Comparison of ENCODE assay signal across 8 cellular contexts in genomic region chr2:42792583-42793313, GRCh38. TPM values are rescaled to one million over a fixed set of nuclear protein-coding genes. Genes with fewer than 3 reads are reported as not detected.
A peak's percentile ranks its signal among the peaks of the same experiment; 100 is the strongest.
DNase-seq lines count a peak whose midpoint lies in the region; ATAC-seq, FAIRE-seq and TF ChIP-seq lines count a peak whose summit lies in the region.

Gene HAAO, minus strand, starts transcription at chr2:42792583. Its CDS starts 47 bp downstream, at chr2:42792536.

- no peaks in the 10 kb centered on the region for H4K20me1 ChIP-seq in endothelial cell of umbilical vein (replicated peaks; ENCODE audit: control insufficient read depth, extremely low read depth, insufficient read depth, low read length)

- intact Hi-C loops in endothelial cell of umbilical vein (cut with micrococcal nuclease) = loop anchor here (1.0 kb wide), 1 partner anchor 298 kb away; no protein-coding TSS in a partner anchor
- intact Hi-C loops in vagina (cut with DNase I) = no loop called here

- dilution Hi-C loops in endothelial cell of umbilical vein (cut with MboI; ENCODE audit: extremely low pct_ligation_motif_present, low sequenced_read_pairs) = no loop called here

- POLR2A ChIA-PET in endothelial cell of umbilical vein (lab: Charles Lee) = interaction anchor here (0.7 kb wide), 1 partner anchor 14 kb away, joined by 3 read pairs; no protein-coding TSS in a partner anchor

- peak within 1 kb of the TSS; percentile 83 for H2AFZ ChIP-seq in endothelial cell of umbilical vein (ENCODE audit: low read depth, low read length)

- FAIRE-seq in endothelial cell of umbilical vein (lab: Jason Lieb, UNC) = no peak

- TF ChIP-seq POLR2A in NB4 (IDR thresholded peaks at IDR 0.05; ENCODE audit: extremely low read depth, insufficient read length) = no peak
- no peak for TF ChIP-seq POLR2A in endothelial cell of umbilical vein (IDR thresholded peaks at IDR 0.05; ENCODE audit: low read depth, low read length)
- peak in 1 of 2 donors; percentile 27 for TF ChIP-seq POLR2A in vagina (IDR thresholded peaks at IDR 0.05)

- no TSS peak for BruUV-seq in endothelial cell of umbilical vein (replicated peaks; lab: Mats Ljungman, UMichigan)

- CTCF ChIA-PET in endothelial cell of umbilical vein (lab: Charles Lee) = interaction anchor here (0.7 to 1.9 kb wide), 3 partner anchors 8 to 20 kb away, joined by 4 to 7 read pairs (median 6); no protein-coding TSS in a partner anchor

- TF ChIP-seq CTCF in NB4 (IDR thresholded peaks at IDR 0.05; ENCODE audit: low read depth, low read length) = no peak
- peak in 1 of 2 donors; percentile 17 for TF ChIP-seq CTCF in endothelial cell of umbilical vein (IDR thresholded peaks at IDR 0.05; ENCODE audit: extremely low read depth in 1 of 2, insufficient read depth in 1 of 2, low read depth in 1 of 2, low read length in 2 of 2)
- TF ChIP-seq CTCF in vagina (IDR thresholded peaks at IDR 0.05) = peak in 1 of 3 experiments; percentile 32

- no peaks in the 10 kb centered on the region for H3K79me2 ChIP-seq in endothelial cell of umbilical vein (ENCODE audit: control insufficient read depth, insufficient read depth, low read length)

- H3K36me3 ChIP-seq in endothelial cell of umbilical vein (ENCODE audit: control insufficient read depth in 2 of 2, extremely low read depth in 1 of 2, insufficient read depth in 2 of 2, low read length in 2 of 2) (no peaks in the 10 kb centered on the region), vagina (no peaks in the 10 kb centered on the region)

- H3K9ac ChIP-seq in endothelial cell of umbilical vein (replicated peaks; ENCODE audit: extremely low read depth, insufficient read depth, low read length) = peak within 1 kb of the TSS; percentile 33

- H3K4me2 ChIP-seq in endothelial cell of umbilical vein (ENCODE audit: insufficient read depth, low read length) = peak within 1 kb of the TSS; percentile 90

- ATAC-seq in GM19351 (IDR thresholded peaks at IDR 0.05; ENCODE audit: unreplicated experiment) (peak; percentile 31), GM21619 (IDR thresholded peaks at IDR 0.05; ENCODE audit: unreplicated experiment) (no peak)

- H3K27me3 ChIP-seq in endothelial cell of umbilical vein (ENCODE audit: control insufficient read depth in 2 of 2, insufficient read depth in 2 of 2, low read length in 2 of 2) (peaks cover 11 to 12% of the 10 kb centered on the region in 2 experiments), vagina (no peaks in the 10 kb centered on the region)

- DNase-seq in CD1c-positive myeloid dendritic cell (ENCODE audit: extremely low spot score) (peak; percentile 56), NB4 (ENCODE audit: low read depth) (no peak), endothelial cell of umbilical vein (ENCODE audit: low read depth, low spot score) (peak; percentile 21), mucosa of gallbladder (ENCODE audit: low spot score) (peak; percentile 62), vagina (ENCODE audit: extremely low spot score in 2 of 2) (no peak), NCI-H82 treated with DMSO at 0.1 percent for 48 hours (lab: John Stamatoyannopoulos, UW; ENCODE audit: unreplicated experiment) (no peak)

- H3K9me1 ChIP-seq in endothelial cell of umbilical vein (replicated peaks; ENCODE audit: control insufficient read depth, extremely low read depth, insufficient read depth, low read length) = no peaks in the 10 kb centered on the region

- H3K4me1 ChIP-seq in endothelial cell of umbilical vein (ENCODE audit: control insufficient read depth, extremely low read depth, insufficient read depth, low read length) = peaks cover 4% of the 10 kb centered on the region
- H3K4me1 ChIP-seq in vagina = peaks cover 15% of the 10 kb centered on the region

- H3K27ac ChIP-seq in endothelial cell of umbilical vein (ENCODE audit: insufficient read depth, low read depth, low read length) (no peak within 1 kb of the TSS), vagina (peak within 1 kb of the TSS; percentile 95)

- H3K9me3 ChIP-seq in endothelial cell of umbilical vein (replicated peaks; ENCODE audit: control insufficient read depth, insufficient read depth, low read length) (no peaks in the 10 kb centered on the region), vagina (no peaks in the 10 kb centered on the region)

- peak within 1 kb of the TSS; percentile 34 for H3K4me3 ChIP-seq in NB4 (ENCODE audit: low read depth, low read length)
- H3K4me3 ChIP-seq in endothelial cell of umbilical vein (replicated peaks in 1 of 3; ENCODE audit: insufficient read depth in 1 of 3, low read depth in 1 of 3, low read length in 3 of 3) = peak within 1 kb of the TSS; percentile 33 to 47 (median 44)
- peak within 1 kb of the TSS; percentile 52 to 56 for H3K4me3 ChIP-seq in vagina

TF ChIP-seq in endothelial cell of umbilical vein, 7 proteins besides CTCF, POLR2A, EP300 and RAD21:
- TF ChIP-seq JUN (IDR thresholded peaks at IDR 0.05; ENCODE audit: borderline replicate concordance, insufficient read depth, insufficient read length, low read depth) (no peak), MYC (IDR thresholded peaks at IDR 0.05; ENCODE audit: low read depth, low read length) (no peak), MAX (IDR thresholded peaks at IDR 0.05; ENCODE audit: insufficient read depth, insufficient read length) (no peak), GATA2 (IDR thresholded peaks at IDR 0.05; ENCODE audit: insufficient read depth, insufficient read length, low read depth, low read length) (no peak), POLR2AphosphoS5 (IDR thresholded peaks at IDR 0.05; ENCODE audit: insufficient read depth, low read depth, low read length) (no peak), EZH2 (IDR thresholded peaks at IDR 0.05; ENCODE audit: borderline replicate concordance, low read depth, low read length, severe bottlenecking) (peak; percentile 78), FOS (IDR thresholded peaks at IDR 0.05; ENCODE audit: borderline replicate concordance, insufficient read depth, low read length) (no peak)
TF ChIP-seq in endothelial cell of umbilical vein: peak in this region for 1.

RNA-seq across cellular contexts. Expression of gene HAAO, which starts in this region (rescaled TPM):
- total RNA-seq in endothelial cell of umbilical vein (0.60 and 0.82 TPM in 2 replicates), mucosa of gallbladder (20.9 TPM), vagina (5.9 TPM)
- polyA plus RNA-seq in endothelial cell of umbilical vein = 1.1 and 1.8 TPM in 2 replicates
- 0.43 and 0.63 TPM in 2 replicates for polyA plus RNA-seq in endothelial cell of umbilical vein (2011; cell fraction: cytosol; rRNA removed)
- polyA plus RNA-seq in endothelial cell of umbilical vein (2011; cell fraction: nucleus; rRNA removed) = 0.83 and 1.1 TPM in 2 replicates
- polyA plus RNA-seq in endothelial cell of umbilical vein (2012) = 0.94 and 0.95 TPM in 2 replicates
- polyA minus RNA-seq in endothelial cell of umbilical vein = 0.51 and 0.55 TPM in 2 replicates
- not detected for polyA minus RNA-seq in endothelial cell of umbilical vein (2011; cell fraction: cytosol; rRNA and poly(A)+ RNA removed)
- polyA minus RNA-seq in endothelial cell of umbilical vein (2011; cell fraction: nucleus; rRNA and poly(A)+ RNA removed) = 0.38 TPM in 1 of 2 replicates, not detected in the other

Comparison
In these comparisons a context has a peak if more than half of its experiments do, and no peak if none do; other contexts are left out.
1. DNase-seq: peak in CD1c-positive myeloid dendritic cell (single experiment), endothelial cell of umbilical vein (single experiment) and mucosa of gallbladder (single experiment); none in NB4 (single experiment), vagina (0 of 2) and NCI-H82 treated with DMSO at 0.1 percent for 48 hours (single experiment).
2. Peak in every context shown above with its lines, with median percentiles within 50 percentile points of each other: H3K4me3 ChIP-seq.